In the genomic region with DNA sequence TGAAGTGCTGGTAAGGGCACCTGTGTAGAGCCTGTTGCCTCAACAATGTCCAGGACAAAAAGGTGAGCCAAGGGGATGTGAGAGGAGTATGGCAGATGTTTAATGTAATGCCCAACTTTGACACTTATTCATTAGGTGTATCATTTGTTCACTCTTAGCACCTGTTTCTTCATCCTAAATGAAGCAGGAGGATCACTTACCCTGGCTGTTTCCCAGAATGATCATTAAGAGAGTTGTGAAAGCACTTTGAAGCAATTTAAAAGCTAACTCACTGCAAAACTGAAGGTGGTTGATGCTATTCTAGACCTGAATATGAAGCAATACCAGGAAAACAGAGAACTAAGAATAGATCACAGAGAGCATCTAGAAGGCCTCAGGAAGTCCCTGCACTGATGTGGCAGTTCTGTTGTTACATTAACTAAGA, we compare ENCODE assay signal across 10 cellular contexts. TPM values are rescaled to one million over a fixed set of nuclear protein-coding genes. Genes with fewer than 3 reads are reported as not detected.
DNase-seq lines count a peak whose midpoint lies in the region; ATAC-seq and TF ChIP-seq lines count a peak whose summit lies in the region.
"Had no signal": no experiment of that assay in that cellular context is flagged by ENCODE, and none has a peak within 500 bp of the region (broad histone marks: within the 10 kb centered on the region; RNA-seq: fewer than 3 reads in every experiment).

No MANE protein-coding gene starts in this region.

- no TSS peak for BruUV-seq in OCI-LY7 (replicated peaks; lab: Mats Ljungman, UMichigan)

- peak overlapping the region; percentile 19 for H3K27ac ChIP-seq in CD4-positive, alpha-beta T cell (ENCODE audit: low read depth, low read length)
- H3K27ac ChIP-seq in OCI-LY7 (ENCODE audit: low read depth, low read length, poor library complexity, severe bottlenecking) = no peak overlapping the region
- H3K27ac ChIP-seq in substantia nigra (ENCODE audit: low read depth, low read length, poor library complexity, severe bottlenecking) = no peak overlapping the region
- H3K27ac ChIP-seq in prostate gland = no peak overlapping the region

- H3K4me2 ChIP-seq in OCI-LY7 (ENCODE audit: low read length) = no peak overlapping the region

- POLR2A ChIA-PET in CD4-positive, alpha-beta T cell (lab: Charles Lee) = interaction anchor here (0.7 to 1.7 kb wide), 3 partner anchors 69 to 356 kb away, joined by 3 to 7 read pairs (median 3); no protein-coding TSS in a partner anchor
- POLR2A ChIA-PET in OCI-LY7 (lab: Charles Lee) = no interaction called here

- H2AFZ ChIP-seq in OCI-LY7 (ENCODE audit: low read length) = no peak overlapping the region

- H3K27me3 ChIP-seq in CD4-positive, alpha-beta T cell (ENCODE audit: control insufficient read depth, insufficient read depth, low read length) = no peaks in the 10 kb centered on the region
- no peaks in the 10 kb centered on the region for H3K27me3 ChIP-seq in prostate gland (replicated peaks; ENCODE audit: insufficient read depth)

- H3K4me1 ChIP-seq in OCI-LY7 (ENCODE audit: insufficient read depth, low read length, poor library complexity, severe bottlenecking) (no peaks in the 10 kb centered on the region), prostate gland (replicated peaks) (no peaks in the 10 kb centered on the region)

- no peaks in the 10 kb centered on the region for H3K9me3 Mint-ChIP-seq in CD4-positive, alpha-beta T cell
- peaks cover 2% of the 10 kb centered on the region for H3K9me3 Mint-ChIP-seq in glutamatergic neuron (ENCODE audit: unreplicated experiment)

- intact Hi-C loops in CD4-positive, alpha-beta T cell (cut with DNase I, micrococcal nuclease) = loop anchor here in 1 of 2 experiments (5.0 kb wide), 1 partner anchor 71 kb away; a partner anchor contains a TSS
- intact Hi-C loops in OCI-LY7 (cut with micrococcal nuclease; ENCODE audit: unreplicated experiment) (no loop called here), prostate gland (cut with DNase I) (no loop called here)

- no peak for TF ChIP-seq CTCF in CD4-positive, alpha-beta T cell (IDR thresholded peaks at IDR 0.05)
- TF ChIP-seq CTCF in OCI-LY7 (conservative IDR thresholded peaks at IDR 0.05; ENCODE audit: low read length) (no peak), glutamatergic neuron (IDR thresholded peaks at IDR 0.05; ENCODE audit: partially characterized antibody, unreplicated experiment) (no peak), prostate gland (IDR thresholded peaks at IDR 0.05) (no peak)

- H3K4me1 Mint-ChIP-seq in CD4-positive, alpha-beta T cell (ENCODE audit: low read depth) = peaks cover 32% of the 10 kb centered on the region
- no peaks in the 10 kb centered on the region for H3K4me1 Mint-ChIP-seq in glutamatergic neuron (ENCODE audit: low read depth, unreplicated experiment)

- CTCF ChIA-PET in CD4-positive, alpha-beta T cell (lab: Charles Lee) = no interaction called here
- CTCF ChIA-PET in OCI-LY7 (lab: Charles Lee; ENCODE audit: unreplicated experiment) = no interaction called here

- H3K9me2 ChIP-seq in OCI-LY7 (ENCODE audit: insufficient read depth, low read length) = no peaks in the 10 kb centered on the region

- H3K36me3 Mint-ChIP-seq in CD4-positive, alpha-beta T cell (ENCODE audit: low read depth) = no peaks in the 10 kb centered on the region
- H3K36me3 Mint-ChIP-seq in glutamatergic neuron (ENCODE audit: unreplicated experiment) = no peaks in the 10 kb centered on the region

- no peaks in the 10 kb centered on the region for H3K9me3 ChIP-seq in CD4-positive, alpha-beta T cell (ENCODE audit: control insufficient read depth, low read length)
- H3K9me3 ChIP-seq in OCI-LY7 (ENCODE audit: low read length) = no peaks in the 10 kb centered on the region; the same call in 1 of the 2 replicates
- H3K9me3 ChIP-seq in prostate gland = no peaks in the 10 kb centered on the region

- H3K4me3 Mint-ChIP-seq in CD4-positive, alpha-beta T cell = no peak overlapping the region
- no peak overlapping the region for H3K4me3 Mint-ChIP-seq in glutamatergic neuron (ENCODE audit: unreplicated experiment)

- TF ChIP-seq POLR2A in prostate gland (IDR thresholded peaks at IDR 0.05) = no peak

- H4K20me1 ChIP-seq in OCI-LY7 (ENCODE audit: insufficient read depth, low read length) = no peaks in the 10 kb centered on the region

- H3K36me3 ChIP-seq in OCI-LY7 (ENCODE audit: insufficient read depth, low read length) = no peaks in the 10 kb centered on the region
- H3K36me3 ChIP-seq in prostate gland = no peaks in the 10 kb centered on the region

- ATAC-seq in CD4-positive, alpha-beta T cell (ENCODE audit: poor library complexity) = peak; percentile 48
- ATAC-seq in GM19035 (IDR thresholded peaks at IDR 0.05; ENCODE audit: unreplicated experiment) (peak; percentile 77), HG03039 (IDR thresholded peaks at IDR 0.05; ENCODE audit: unreplicated experiment) (peak; percentile 71)

- H3K4me3 ChIP-seq in OCI-LY7 (ENCODE audit: low read depth, low read length, poor library complexity, severe bottlenecking) (no peak overlapping the region), prostate gland (no peak overlapping the region)

- DNase-seq in CD4-positive, alpha-beta T cell = no peak
- DNase-seq in SKM-1 (lab: John Stamatoyannopoulos, UW; ENCODE audit: unreplicated experiment) (peak; percentile 27), OCI-LY7 (ENCODE audit: low spot score) (no peak), substantia nigra (lab: John Stamatoyannopoulos, UW) (no peak), glutamatergic neuron (no peak), prostate gland (ENCODE audit: low spot score) (no peak)
- DNase-seq: NCI-H1092 had no signal

- H3K27me3 Mint-ChIP-seq in CD4-positive, alpha-beta T cell = no peaks in the 10 kb centered on the region
- peaks cover 2% of the 10 kb centered on the region for H3K27me3 Mint-ChIP-seq in glutamatergic neuron (ENCODE audit: unreplicated experiment)

- no peaks in the 10 kb centered on the region for H3K79me2 ChIP-seq in OCI-LY7 (ENCODE audit: insufficient read depth, low read depth, low read length)

- peak overlapping the region; percentile 50 for H3K27ac Mint-ChIP-seq in CD4-positive, alpha-beta T cell
- H3K27ac Mint-ChIP-seq in glutamatergic neuron (ENCODE audit: unreplicated experiment) = no peak overlapping the region

RNA-seq across cellular contexts. Expression of a gene that starts 3.4 kb away (rescaled TPM):
- under 1 TPM; 0.36 TPM for total RNA-seq in CD4-positive, alpha-beta T cell
- not detected in 2 replicates for total RNA-seq in OCI-LY7 (2014; rRNA removed; shearing (Covaris generic))
- not detected in 2 replicates for total RNA-seq in OCI-LY7 (2022)
- total RNA-seq in glutamatergic neuron (ENCODE audit: unreplicated experiment) = not detected
- total RNA-seq in prostate gland = 1 to 10 TPM in 1 of 2 donors, under 1 TPM in 1; 0.82 to 2.6 TPM
- total RNA-seq: fibroblast of lung had no signal
